In the genomic region with DNA sequence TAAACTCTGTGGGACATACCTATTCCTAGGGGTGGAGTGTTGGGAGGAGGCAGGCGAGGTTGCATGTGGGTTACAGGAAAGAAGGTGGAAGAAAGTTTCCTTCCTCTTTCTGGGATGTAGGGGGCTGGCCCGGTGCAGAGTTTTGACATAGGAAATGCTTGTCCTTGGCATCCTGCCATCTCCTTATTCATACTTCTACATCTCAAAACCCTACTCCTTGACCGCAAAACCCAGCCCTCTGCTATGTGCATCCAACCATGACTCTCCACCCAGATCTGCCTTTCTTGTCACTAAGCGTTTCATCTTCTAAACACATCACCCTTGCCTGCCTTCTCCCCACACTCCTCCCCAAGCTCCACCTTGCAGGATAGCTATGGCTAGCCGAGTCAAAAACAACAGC, we compare ENCODE assay signal across 10 cellular contexts. TPM values are rescaled to one million over a fixed set of nuclear protein-coding genes. Genes with fewer than 3 reads are reported as not detected.
DNase-seq lines count a peak whose midpoint lies in the region; ATAC-seq and TF ChIP-seq lines count a peak whose summit lies in the region.
"Not testable (repeated sequence)": the region's sequence is repeated elsewhere in the genome, so short reads cannot be mapped to it uniquely, and the experiment has no call there.
"Had no signal": no experiment of that assay in that cellular context is flagged by ENCODE, and none has a peak within 500 bp of the region (broad histone marks: within the 10 kb centered on the region; RNA-seq: fewer than 3 reads in every experiment).

No MANE protein-coding gene starts in this region.

- not testable (repeated sequence) for TF ChIP-seq CTCF in epithelial cell of esophagus (IDR thresholded peaks at IDR 0.05; ENCODE audit: insufficient read depth, low read depth, low read length, missing control alignments); retinal pigment epithelial cell (conservative IDR thresholded peaks at IDR 0.05; ENCODE audit: low read depth, low read length)

- DNase-seq in HCEC 1CT, result peak; percentile 40
- DNase-seq in HK-2 (ENCODE audit: unreplicated experiment), result peak; percentile 60
- peak; percentile 78 for DNase-seq in SKM-1 (lab: John Stamatoyannopoulos, UW; ENCODE audit: unreplicated experiment)
- DNase-seq in activated T-cell treated with anti-CD3 and anti-CD28 coated beads for 48 hours (ENCODE audit: low read depth), result peak; percentile 33
- DNase-seq in epithelial cell of esophagus (ENCODE audit: low read depth), result peak; percentile 79
- DNase-seq in retinal pigment epithelial cell (ENCODE audit: low read depth), result peak; percentile 33
- peak; percentile 51 for DNase-seq in ureter (ENCODE audit: low spot score)

- not testable (repeated sequence) for H3K4me3 ChIP-seq in epithelial cell of esophagus (ENCODE audit: low read length); retinal pigment epithelial cell (ENCODE audit: low read length)

- ATAC-seq in GM18508 (IDR thresholded peaks at IDR 0.05; ENCODE audit: insufficient read depth, unreplicated experiment), result peak; percentile 91

RNA-seq across cellular contexts. Expression of gene FABP2, which starts 48.5 kb away (rescaled TPM):
- total RNA-seq in ureter, result not detected
- total RNA-seq: esophagus squamous epithelium; T-helper 1 cell treated with Interleukin-12 subunit alpha and Interleukin-12 subunit beta and Interleukin-4 antibody, amounts not matched to agents 30 ng/mL and 1 ng/mL, for 36 hours had no signal
